In the genomic region with DNA sequence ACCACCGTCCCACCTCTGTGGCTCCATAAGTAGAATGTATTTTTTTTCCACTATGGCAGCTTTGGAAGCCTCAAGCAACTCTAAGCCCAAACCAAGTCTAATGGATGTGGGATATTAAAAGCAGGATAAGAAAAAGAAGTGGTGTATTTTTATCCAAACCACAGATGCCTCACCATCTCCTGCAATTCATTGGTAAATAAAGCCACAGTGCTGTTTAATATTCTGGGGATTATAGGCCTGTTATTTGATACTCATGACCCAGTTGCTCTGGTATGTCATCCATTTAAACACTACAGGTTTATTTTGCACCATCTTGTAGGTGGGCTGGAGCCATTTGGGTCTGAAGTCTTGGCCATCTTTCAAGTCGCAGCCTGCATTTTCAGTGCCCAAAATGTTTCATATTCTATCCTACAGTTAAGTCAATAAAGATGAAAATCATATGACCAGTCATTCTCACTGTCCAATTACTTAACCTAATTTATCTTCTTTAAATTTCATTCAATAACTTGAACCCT, we compare ENCODE assay signal across 24 cellular contexts.
"Had no signal": no experiment of that assay in that cellular context is flagged by ENCODE, and none has a peak within 500 bp of the region (broad histone marks: within the 10 kb centered on the region; RNA-seq: fewer than 3 reads in every experiment).

No MANE protein-coding gene starts in this region.

- H3K27me3 ChIP-seq: body of pancreas, gastroesophageal sphincter, neutrophil, ovary, right atrium auricular region, suprapubic skin, tibial nerve had no signal

- H3K9me3 ChIP-seq: body of pancreas, gastroesophageal sphincter, neutrophil, ovary, prostate gland, right atrium auricular region, suprapubic skin, tibial nerve had no signal

- DNase-seq: activated CD4-positive, alpha-beta T cell treated with anti-CD3 and anti-CD28 coated beads for 4 hours; activated CD4-positive, alpha-beta T cell treated with anti-CD3 and anti-CD28 coated beads, Interleukin-2, amount 50 U/mL, for 48 hours; activated CD4-positive, CD25-positive, alpha-beta regulatory T cell; activated naive CD4-positive, alpha-beta T cell treated with Interleukin-2 at 50 U/mL for 16 hours; activated naive CD8-positive, alpha-beta T cell treated with anti-CD3 and anti-CD28 coated beads, Interleukin-2, amount 10 ng/mL, durations not matched to agents 7 days and 5 days; activated T-cell treated with anti-CD3 and anti-CD28 coated beads, Interleukin-2, amount 50 U/mL, for 48 hours; amniotic stem cell; body of pancreas; head of caudate nucleus; hypothalamus; left ventricle myocardium superior; midbrain; ovary; stimulated activated CD4-positive, alpha-beta T cell treated with anti-CD3 and anti-CD28 coated beads, Interleukin-12 subunit alpha, Interleukin-12 subunit beta, amount 100 ng/mL, for 4 hours; stimulated activated naive CD8-positive, alpha-beta T cell treated with anti-CD3 and anti-CD28 coated beads, Interleukin-15, amount 100 ng/mL, for 72 hours; T1000 had no signal

- H3K36me3 ChIP-seq: gastroesophageal sphincter, neutrophil, ovary, prostate gland, right atrium auricular region, suprapubic skin, tibial nerve had no signal

- H3K4me3 ChIP-seq: body of pancreas, gastroesophageal sphincter, ovary, prostate gland, right atrium auricular region, suprapubic skin, tibial nerve had no signal

- H3K4me1 ChIP-seq: body of pancreas, gastroesophageal sphincter, prostate gland, right atrium auricular region, suprapubic skin, tibial nerve had no signal

- H3K27ac ChIP-seq: body of pancreas, epithelial cell of prostate, gastroesophageal sphincter, neutrophil, ovary, prostate gland, right atrium auricular region, suprapubic skin, tibial nerve had no signal

- ATAC-seq: body of pancreas; gastroesophageal sphincter; left ventricle myocardium superior; stimulated activated effector memory CD8-positive, alpha-beta T cell treated with anti-CD3 and anti-CD28 coated beads, Interleukin-12 subunit alpha, Interleukin-12 subunit beta, amount 100 ng/mL, for 72 hours; stimulated activated naive CD8-positive, alpha-beta T cell treated with anti-CD3 and anti-CD28 coated beads, Interleukin-15, amount 100 ng/mL, for 72 hours had no signal
